1 cellular context compared by ENCODE assay signal in the genomic region with DNA sequence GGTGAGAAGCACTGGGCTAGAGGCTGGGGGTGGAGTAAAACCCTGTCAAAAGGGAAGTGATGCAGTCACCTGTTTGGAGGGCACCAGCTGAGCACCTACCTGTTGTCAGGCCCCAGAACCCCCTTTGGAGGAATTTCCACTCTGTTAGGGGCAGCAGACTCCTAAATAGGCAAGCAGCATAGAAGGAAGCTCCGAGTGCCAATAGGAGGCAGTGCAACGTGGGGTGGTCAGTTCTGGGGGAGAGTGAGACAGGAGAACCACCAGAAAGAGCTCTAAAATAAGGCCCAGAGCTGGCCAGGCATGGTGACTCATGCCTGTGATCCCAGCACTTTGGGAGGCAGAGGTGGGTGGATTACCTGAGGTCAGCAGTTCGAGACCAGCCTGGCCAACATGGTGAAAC.
TF ChIP-seq lines count a peak whose summit lies in the region.

No MANE protein-coding gene starts in this region.

TF ChIP-seq in H1, 55 proteins besides CTCF, POLR2A, EP300 and RAD21:
- TF ChIP-seq SP1 (IDR thresholded peaks at IDR 0.05; ENCODE audit: low read depth, low read length): no peak
- no peak for TF ChIP-seq JUN (IDR thresholded peaks at IDR 0.05; ENCODE audit: low read depth, low read length)
- no peak for TF ChIP-seq CBX8 (IDR thresholded peaks at IDR 0.05; ENCODE audit: borderline replicate concordance, low read depth, low read length)
- TF ChIP-seq TBP (IDR thresholded peaks at IDR 0.05; ENCODE audit: low read depth, low read length): no peak
- TF ChIP-seq, protein P1, sequence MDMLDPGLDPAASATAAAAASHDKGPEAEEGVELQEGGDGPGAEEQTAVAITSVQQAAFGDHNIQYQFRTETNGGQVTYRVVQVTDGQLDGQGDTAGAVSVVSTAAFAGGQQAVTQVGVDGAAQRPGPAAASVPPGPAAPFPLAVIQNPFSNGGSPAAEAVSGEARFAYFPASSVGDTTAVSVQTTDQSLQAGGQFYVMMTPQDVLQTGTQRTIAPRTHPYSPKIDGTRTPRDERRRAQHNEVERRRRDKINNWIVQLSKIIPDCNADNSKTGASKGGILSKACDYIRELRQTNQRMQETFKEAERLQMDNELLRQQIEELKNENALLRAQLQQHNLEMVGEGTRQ (IDR thresholded peaks at IDR 0.05; ENCODE audit: low read length): no peak
- no peak for TF ChIP-seq CHD1 (IDR thresholded peaks at IDR 0.05; ENCODE audit: low read depth, low read length)
- no peak for TF ChIP-seq SAP30 (IDR thresholded peaks at IDR 0.05; ENCODE audit: insufficient read depth, insufficient replicate concordance, low read length)
- TF ChIP-seq ASH2L (IDR thresholded peaks at IDR 0.05; ENCODE audit: low read length): no peak
- TF ChIP-seq RBBP5 (IDR thresholded peaks at IDR 0.05; ENCODE audit: borderline replicate concordance, low read depth, low read length): no peak
- TF ChIP-seq TEAD4 (IDR thresholded peaks at IDR 0.05; ENCODE audit: low read depth, low read length): no peak
- TF ChIP-seq BCL11A (IDR thresholded peaks at IDR 0.05; ENCODE audit: low read depth in 2 of 2, low read length in 2 of 2): no peak
- TF ChIP-seq, protein P2, sequence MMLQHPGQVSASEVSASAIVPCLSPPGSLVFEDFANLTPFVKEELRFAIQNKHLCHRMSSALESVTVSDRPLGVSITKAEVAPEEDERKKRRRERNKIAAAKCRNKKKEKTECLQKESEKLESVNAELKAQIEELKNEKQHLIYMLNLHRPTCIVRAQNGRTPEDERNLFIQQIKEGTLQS (IDR thresholded peaks at IDR 0.05; ENCODE audit: insufficient read depth, low read depth, low read length): no peak
- TF ChIP-seq GABPA (IDR thresholded peaks at IDR 0.05; ENCODE audit: borderline replicate concordance, insufficient read depth, low read length): no peak
- TF ChIP-seq SRF (IDR thresholded peaks at IDR 0.05; ENCODE audit: low read depth, low read length): no peak
- no peak for TF ChIP-seq NANOG (IDR thresholded peaks at IDR 0.05; ENCODE audit: insufficient read depth, low read depth, low read length, poor library complexity, severe bottlenecking)
